In genomic region chr2:44477657-44478414, GRCh38 we compare ENCODE assay signal across 3 cellular contexts.
A peak's percentile ranks its signal among the peaks of the same experiment; 100 is the strongest.
TF ChIP-seq lines count a peak whose summit lies in the region.

No MANE protein-coding gene starts in this region.

TF ChIP-seq in GM23338, 12 proteins besides CTCF, POLR2A, EP300 and RAD21 (continues in another document):
- TF ChIP-seq ZNF462 (CRISPR knock-in tag; IDR thresholded peaks at IDR 0.05) (no peak), ETS1 (IDR thresholded peaks at IDR 0.05) (no peak), EZH2phosphoT487 (IDR thresholded peaks at IDR 0.05; ENCODE audit: unreplicated experiment) (no peak), POLR2AphosphoS5 (IDR thresholded peaks at IDR 0.05; ENCODE audit: low read depth) (no peak), NANOG (IDR thresholded peaks at IDR 0.05; ENCODE audit: borderline replicate concordance) (no peak)

TF ChIP-seq in IMR-90, 13 proteins besides CTCF, POLR2A, EP300 and RAD21:
- TF ChIP-seq MAFK (IDR thresholded peaks at IDR 0.05; ENCODE audit: low read depth, low read length) (peak; percentile 71), CEBPB (IDR thresholded peaks at IDR 0.05; ENCODE audit: low read depth, low read length) (no peak)

TF ChIP-seq in H1, 55 proteins besides CTCF, POLR2A, EP300 and RAD21:
- TF ChIP-seq SRF (IDR thresholded peaks at IDR 0.05; ENCODE audit: low read depth, low read length) (no peak), RFX5 (IDR thresholded peaks at IDR 0.05; ENCODE audit: borderline replicate concordance, low read depth, low read length) (no peak), SIX5 (IDR thresholded peaks at IDR 0.05; ENCODE audit: low read depth, low read length) (no peak), SAP30 (IDR thresholded peaks at IDR 0.05; ENCODE audit: insufficient read depth, insufficient replicate concordance, low read length) (no peak), SUZ12 (IDR thresholded peaks at IDR 0.05; ENCODE audit: low read length) (no peak), YY1 (IDR thresholded peaks at IDR 0.05; ENCODE audit: low read depth, low read length) (no peak)
